Comparison of ENCODE assay signal across 15 cellular contexts in genomic region chr1:172265905-172266304, GRCh38.
A peak's percentile ranks its signal among the peaks of the same experiment; 100 is the strongest.
DNase-seq lines count a peak whose midpoint lies in the region; ATAC-seq, FAIRE-seq and TF ChIP-seq lines count a peak whose summit lies in the region.
"Had no signal": no experiment of that assay in that cellular context is flagged by ENCODE, and none has a peak within 500 bp of the region (broad histone marks: within the 10 kb centered on the region; RNA-seq: fewer than 3 reads in every experiment).

No MANE protein-coding gene starts in this region.

- H3K27ac Mint-ChIP-seq in activated CD4-positive, alpha-beta T cell treated with anti-CD3 and anti-CD28 coated beads, Interleukin-2, amount 10 ng/mL, durations not matched to agents 24 days and 14 days, result peak overlapping the region; percentile 5
- H3K27ac Mint-ChIP-seq in activated T-helper 1 cell treated with anti-CD3 and anti-CD28 coated beads, Interleukin-12 subunit alpha, Interleukin-12 subunit beta, Interleukin-2, Interleukin-4 antibody, amounts not matched to agents 30 ng/mL and 10 ng/mL and 1 ng/mL, durations not matched to agents 14 hours and 24 hours and 36 hours, result peak overlapping the region; percentile 14

- ATAC-seq in A549 (no peak), Right ventricle myocardium superior (ENCODE audit: poor library complexity) (no peak), GM18520 (IDR thresholded peaks at IDR 0.05; ENCODE audit: unreplicated experiment) (no peak), GM21723 (IDR thresholded peaks at IDR 0.05; ENCODE audit: unreplicated experiment) (no peak)

- H3K4ac ChIP-seq in mesenchymal stem cell (ENCODE audit: low read depth in 1 of 2, low read length in 2 of 2), result no peak overlapping the region

- H3K27ac ChIP-seq in A549 (peak overlapping the region; percentile 12 to 53; a peak in 1 of 6 replicates), mesenchymal stem cell (ENCODE audit: low read length, poor library complexity, severe bottlenecking) (peak overlapping the region; percentile 10)
- H3K27ac ChIP-seq: 22Rv1, BLaER1, GM23248 had no signal

- no peak overlapping the region for H2BK120ac ChIP-seq in mesenchymal stem cell (ENCODE audit: low read depth, low read length)

- no peak overlapping the region for H4K91ac ChIP-seq in mesenchymal stem cell (ENCODE audit: low read length)

- H3K4me2 ChIP-seq in A549 (peak overlapping the region; percentile 24; the same call in 1 of the 3 replicates), mesenchymal stem cell (ENCODE audit: low read length, poor library complexity, severe bottlenecking) (no peak overlapping the region)
- H3K4me2 ChIP-seq: BLaER1 had no signal

- TF ChIP-seq RAD21 in A549 (conservative IDR thresholded peaks at IDR 0.05 in 1 of 2, IDR thresholded peaks at IDR 0.05 in 1 of 2), result no peak

- no peak overlapping the region for H2BK12ac ChIP-seq in mesenchymal stem cell (ENCODE audit: low read length in 2 of 2)

- TF ChIP-seq EP300 in A549 (IDR thresholded peaks at IDR 0.05), result no peak

- H3K36me3 ChIP-seq in mesenchymal stem cell (ENCODE audit: control insufficient read depth in 1 of 2, insufficient read depth in 2 of 2, low read depth in 1 of 2, low read length in 2 of 2), result peaks cover 0 to 9% of the 10 kb centered on the region in 2 experiments
- H3K36me3 ChIP-seq: BLaER1 had no signal

- no peaks in the 10 kb centered on the region for H3K27me3 Mint-ChIP-seq in activated CD4-positive, alpha-beta T cell treated with anti-CD3 and anti-CD28 coated beads, Interleukin-2, amount 10 ng/mL, durations not matched to agents 24 days and 14 days
- no peaks in the 10 kb centered on the region for H3K27me3 Mint-ChIP-seq in activated T-helper 1 cell treated with anti-CD3 and anti-CD28 coated beads, Interleukin-12 subunit alpha, Interleukin-12 subunit beta, Interleukin-2, Interleukin-4 antibody, amounts not matched to agents 30 ng/mL and 10 ng/mL and 1 ng/mL, durations not matched to agents 14 hours and 24 hours and 36 hours (ENCODE audit: insufficient read depth)

- no peak overlapping the region for H2AFZ ChIP-seq in mesenchymal stem cell (ENCODE audit: low read depth, low read length)
- H2AFZ ChIP-seq: GM23248 had no signal

- WGBS in A549 (ENCODE audit: missing lambda C conversion rate), result 59% methylated on average over 1 of the region's 1 CpG
- 88% methylated on average over 1 of the region's 1 CpG for WGBS in mesenchymal stem cell

- H3K4me3 ChIP-seq in A549 (no peak overlapping the region), mesenchymal stem cell (ENCODE audit: insufficient read depth in 1 of 2, low read depth in 1 of 2, low read length in 2 of 2) (no peak overlapping the region)
- H3K4me3 ChIP-seq: BLaER1, GM23248 had no signal

- peaks cover 45% of the 10 kb centered on the region for H3K4me1 ChIP-seq in A549
- H3K4me1 ChIP-seq in mesenchymal stem cell (ENCODE audit: control insufficient read depth, insufficient read depth, low read depth, low read length), result no peaks in the 10 kb centered on the region
- H3K4me1 ChIP-seq: BLaER1 had no signal

- POLR2A ChIA-PET in A549 (lab: Yijun Ruan, JAX), result no interaction called here

- CTCF ChIA-PET in A549 (lab: Yijun Ruan, JAX), result interaction anchor here (0.9 kb wide), 1 partner anchor 134 kb away, joined by 3 read pairs; no protein-coding TSS in a partner anchor

- H2BK15ac ChIP-seq in mesenchymal stem cell (ENCODE audit: low read depth, poor library complexity, severe bottlenecking), result no peak overlapping the region

- H2AK5ac ChIP-seq in mesenchymal stem cell (ENCODE audit: low read length, severe bottlenecking), result no peak overlapping the region

- H3K9me3 Mint-ChIP-seq in activated CD4-positive, alpha-beta T cell treated with anti-CD3 and anti-CD28 coated beads, Interleukin-2, amount 10 ng/mL, durations not matched to agents 24 days and 14 days, result peaks cover 18% of the 10 kb centered on the region
- peaks cover 30% of the 10 kb centered on the region for H3K9me3 Mint-ChIP-seq in activated T-helper 1 cell treated with anti-CD3 and anti-CD28 coated beads, Interleukin-12 subunit alpha, Interleukin-12 subunit beta, Interleukin-2, Interleukin-4 antibody, amounts not matched to agents 30 ng/mL and 10 ng/mL and 1 ng/mL, durations not matched to agents 14 hours and 24 hours and 36 hours

- H3K4me3 Mint-ChIP-seq in activated CD4-positive, alpha-beta T cell treated with anti-CD3 and anti-CD28 coated beads, Interleukin-2, amount 10 ng/mL, durations not matched to agents 24 days and 14 days, result no peak overlapping the region
- H3K4me3 Mint-ChIP-seq in activated T-helper 1 cell treated with anti-CD3 and anti-CD28 coated beads, Interleukin-12 subunit alpha, Interleukin-12 subunit beta, Interleukin-2, Interleukin-4 antibody, amounts not matched to agents 30 ng/mL and 10 ng/mL and 1 ng/mL, durations not matched to agents 14 hours and 24 hours and 36 hours, result no peak overlapping the region

- H3K9ac ChIP-seq in mesenchymal stem cell (ENCODE audit: low read length), result no peak overlapping the region
- H3K9ac ChIP-seq: BLaER1, GM23248 had no signal

- H3K9me3 ChIP-seq in A549 (0 out of 3 replicates have a peak, but pooled peaks cover 5% of the 10 kb centered on the region), mesenchymal stem cell (ENCODE audit: control insufficient read depth, low read length) (peaks cover under 1% of the 10 kb centered on the region)

- DNase-seq in activated CD4-positive, alpha-beta T cell treated with anti-CD3 and anti-CD28 coated beads, Interleukin-2, amount 10 ng/mL, durations not matched to agents 24 days and 14 days, result no peak
- DNase-seq in activated CD4-positive, alpha-beta T cell treated with anti-CD3 and anti-CD28 coated beads for 1 hour, result no peak
- DNase-seq in A549 (ENCODE audit: low read depth in 1 of 2, low spot score in 1 of 2) (no peak), mesenchymal stem cell (no peak), Right ventricle myocardium superior (no peak)
- DNase-seq in activated T-helper 1 cell treated with anti-CD3 and anti-CD28 coated beads, Interleukin-12 subunit alpha, Interleukin-12 subunit beta, Interleukin-2, Interleukin-4 antibody, amounts not matched to agents 30 ng/mL and 10 ng/mL and 1 ng/mL, durations not matched to agents 14 hours and 24 hours and 36 hours (ENCODE audit: low spot score), result no peak
- DNase-seq: AML-193, DMS53, GM23248, IMR-90 had no signal

- no peak for TF ChIP-seq POLR2A in A549 (IDR thresholded peaks at IDR 0.05; ENCODE audit: low read length)

- no peak overlapping the region for H3K18ac ChIP-seq in mesenchymal stem cell (ENCODE audit: low read depth in 1 of 2, low read length in 2 of 2)

- H3K14ac ChIP-seq in mesenchymal stem cell (ENCODE audit: low read length in 2 of 2), result no peak overlapping the region

- no peak overlapping the region for H3K23ac ChIP-seq in mesenchymal stem cell (ENCODE audit: low read length in 2 of 2)

- H2BK5ac ChIP-seq in mesenchymal stem cell (ENCODE audit: low read depth, low read length, poor library complexity, severe bottlenecking), result no peak overlapping the region

- no peak for TF ChIP-seq CTCF in A549 (IDR thresholded peaks at IDR 0.05)

- intact Hi-C loops in activated CD4-positive, alpha-beta T cell treated with anti-CD3 and anti-CD28 coated beads, Interleukin-2, amount 10 ng/mL, durations not matched to agents 24 days and 14 days (cut with micrococcal nuclease), result loop anchor here (1.0 kb wide), 1 partner anchor 371 kb away; no protein-coding TSS in a partner anchor
- intact Hi-C loops in activated T-helper 1 cell treated with anti-CD3 and anti-CD28 coated beads, Interleukin-12 subunit alpha, Interleukin-12 subunit beta, Interleukin-2, Interleukin-4 antibody, amounts not matched to agents 30 ng/mL and 10 ng/mL and 1 ng/mL, durations not matched to agents 14 hours and 24 hours and 36 hours (cut with micrococcal nuclease), result loop anchor here (1.0 kb wide), 4 partner anchors 8 to 92 kb away; no protein-coding TSS in a partner anchor
- intact Hi-C loops in Right ventricle myocardium superior (cut with DNase I), result no loop called here

- peaks cover 28% of the 10 kb centered on the region for H3K4me1 Mint-ChIP-seq in activated CD4-positive, alpha-beta T cell treated with anti-CD3 and anti-CD28 coated beads, Interleukin-2, amount 10 ng/mL, durations not matched to agents 24 days and 14 days
- H3K4me1 Mint-ChIP-seq in activated T-helper 1 cell treated with anti-CD3 and anti-CD28 coated beads, Interleukin-12 subunit alpha, Interleukin-12 subunit beta, Interleukin-2, Interleukin-4 antibody, amounts not matched to agents 30 ng/mL and 10 ng/mL and 1 ng/mL, durations not matched to agents 14 hours and 24 hours and 36 hours (ENCODE audit: low read depth), result peaks cover 41% of the 10 kb centered on the region

- no peak overlapping the region for H4K8ac ChIP-seq in mesenchymal stem cell (ENCODE audit: low read length)

- H3K36me3 Mint-ChIP-seq in activated CD4-positive, alpha-beta T cell treated with anti-CD3 and anti-CD28 coated beads, Interleukin-2, amount 10 ng/mL, durations not matched to agents 24 days and 14 days (ENCODE audit: low read depth), result peaks cover 14% of the 10 kb centered on the region
- peaks cover 4% of the 10 kb centered on the region for H3K36me3 Mint-ChIP-seq in activated T-helper 1 cell treated with anti-CD3 and anti-CD28 coated beads, Interleukin-12 subunit alpha, Interleukin-12 subunit beta, Interleukin-2, Interleukin-4 antibody, amounts not matched to agents 30 ng/mL and 10 ng/mL and 1 ng/mL, durations not matched to agents 14 hours and 24 hours and 36 hours (ENCODE audit: low read depth)

- H3K79me1 ChIP-seq in mesenchymal stem cell (replicated peaks; ENCODE audit: low read length, poor library complexity, severe bottlenecking), result peaks cover 11% of the 10 kb centered on the region

- no peaks in the 10 kb centered on the region for H3K27me3 ChIP-seq in mesenchymal stem cell (ENCODE audit: control insufficient read depth in 1 of 2, insufficient read depth in 1 of 2, low read length in 2 of 2)
- H3K27me3 ChIP-seq: BLaER1 had no signal

- no peak for FAIRE-seq in A549 (lab: Jason Lieb, UNC)
- FAIRE-seq: H54 had no signal

TF ChIP-seq in A549, 52 proteins besides CTCF, POLR2A, EP300 and RAD21 (continues in another document):
- TF ChIP-seq MAFK (IDR thresholded peaks at IDR 0.05; ENCODE audit: partially characterized antibody) (peak; percentile 46), PBX3 (IDR thresholded peaks at IDR 0.05) (no peak), POLR2AphosphoS2 (conservative IDR thresholded peaks at IDR 0.05; ENCODE audit: low read length) (no peak), FOSL2 (IDR thresholded peaks at IDR 0.05) (no peak), FOSL2 (CRISPR knock-in tag; IDR thresholded peaks at IDR 0.05) (0 out of 2 replicates have a peak, but pooled peaks have one; percentile 8), RARB (CRISPR knock-in tag; IDR thresholded peaks at IDR 0.05) (no peak)
